In the genomic region with DNA sequence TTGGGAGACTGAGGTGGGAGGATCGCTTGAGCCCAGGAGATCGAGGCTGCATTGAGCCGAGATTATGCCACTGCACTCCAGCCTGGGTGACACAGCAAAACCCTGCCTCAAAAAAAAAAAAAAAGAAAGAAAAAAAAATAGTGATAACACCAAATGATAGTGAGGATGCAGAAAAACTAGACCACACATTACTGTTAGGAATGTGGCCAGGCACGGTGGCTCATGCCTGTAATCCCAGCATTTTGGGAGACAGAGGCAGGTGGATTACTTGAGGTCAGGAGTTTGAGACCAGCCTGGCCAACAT, we compare ENCODE assay signal across 14 cellular contexts. TPM values are rescaled to one million over a fixed set of nuclear protein-coding genes. Genes with fewer than 3 reads are reported as not detected.
"Had no signal": no experiment of that assay in that cellular context is flagged by ENCODE, and none has a peak within 500 bp of the region (broad histone marks: within the 10 kb centered on the region; RNA-seq: fewer than 3 reads in every experiment).

No MANE protein-coding gene starts in this region.

RNA-seq across cellular contexts. Expression of a gene that starts 40.7 kb away (rescaled TPM):
- total RNA-seq: activated B cell treated with CpG ODN at 0.5 μM for 24 hours; activated CD4-positive, alpha-beta memory T cell treated with anti-CD3 and anti-CD28 coated beads for 36 hours; activated CD4-positive, alpha-beta T cell treated with anti-CD3 and anti-CD28 coated beads, Interleukin-2, amount 10 ng/mL, durations not matched to agents 24 days and 14 days; activated CD8-positive, alpha-beta memory T cell treated with anti-CD3 and anti-CD28 coated beads for 36 hours; activated CD8-positive, alpha-beta T cell treated with anti-CD3 and anti-CD28 coated beads for 36 hours; activated naive CD4-positive, alpha-beta T cell treated with anti-CD3 and anti-CD28 coated beads for 36 hours; activated naive CD8-positive, alpha-beta T cell treated with anti-CD3 and anti-CD28 coated beads, Interleukin-2, amount 10 ng/mL, durations not matched to agents 7 days and 5 days; activated T-cell treated with anti-CD3 and anti-CD28 coated beads, Interleukin-2, amount 50 U/mL, for 4 hours; activated T-cell treated with anti-CD3 and anti-CD28 coated beads, Interleukin-2, amount 50 U/mL, for 72 hours; activated T-helper 17 cell treated with anti-CD3 and anti-CD28 coated beads, Interleukin-2, amount 50 U/mL, for 72 hours; ascending aorta; bronchial epithelial cell; cardiac muscle cell; chondrocyte had no signal
- polyA plus RNA-seq: cardiac muscle cell had no signal
